ENCODE assay signal across 9 cellular contexts in the genomic region with DNA sequence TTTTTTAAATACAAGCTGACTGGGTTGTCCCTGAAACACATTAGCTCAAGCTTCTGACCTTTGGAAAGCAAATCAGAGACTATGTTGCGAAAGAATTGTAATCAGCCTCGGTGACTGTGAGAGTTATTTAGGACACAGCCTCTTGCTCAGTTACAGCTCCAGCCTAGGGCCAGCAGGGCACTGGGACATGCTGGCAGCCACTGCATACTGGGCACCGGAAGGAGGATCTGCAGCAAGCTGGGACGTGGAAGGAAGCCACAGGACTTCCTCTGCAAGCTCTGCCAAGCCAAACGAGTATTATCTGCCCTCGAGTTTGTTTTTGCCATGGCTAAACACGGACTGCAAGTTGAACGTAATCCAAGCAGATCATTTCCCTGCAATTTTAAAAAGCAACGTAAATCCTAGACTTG. TPM values are rescaled to one million over a fixed set of nuclear protein-coding genes. Genes with fewer than 3 reads are reported as not detected.
DNase-seq lines count a peak whose midpoint lies in the region; ATAC-seq lines count a peak whose summit lies in the region.
"Had no signal": no experiment of that assay in that cellular context is flagged by ENCODE, and none has a peak within 500 bp of the region (broad histone marks: within the 10 kb centered on the region; RNA-seq: fewer than 3 reads in every experiment).

No MANE protein-coding gene starts in this region.

- no peaks in the 10 kb centered on the region for H3K27me3 ChIP-seq in adipocyte (replicated peaks; ENCODE audit: control insufficient read depth, insufficient read depth, low read length)

- no peaks in the 10 kb centered on the region for H3K9me3 ChIP-seq in adipocyte (ENCODE audit: control insufficient read depth, low read length)

- H3K4me3 ChIP-seq in adipocyte (ENCODE audit: low read length), result peak overlapping the region; percentile 68

- peak overlapping the region; percentile 81 for H3K9ac ChIP-seq in adipocyte (ENCODE audit: low read length)

- DNase-seq in DMS79 treated with DMSO at 0.1 percent for 48 hours (lab: John Stamatoyannopoulos, UW) (peak; percentile 16), DMS79 (lab: John Stamatoyannopoulos, UW) (no peak), NCI-H2196 treated with DMSO at 0.1 percent for 48 hours (lab: John Stamatoyannopoulos, UW; ENCODE audit: unreplicated experiment) (peak; percentile 89), adipocyte (ENCODE audit: low read depth) (peak; percentile 91), cardiac septum (ENCODE audit: low spot score) (peak; percentile 89), renal cortical epithelial cell (ENCODE audit: low read depth) (peak; percentile 87)
- DNase-seq: activated B cell treated with CpG ODN at 0.5 μM for 24 hours had no signal

- H3K36me3 ChIP-seq in adipocyte (ENCODE audit: control insufficient read depth, insufficient read depth, low read length, severe bottlenecking), result no peaks in the 10 kb centered on the region

- H3K4me1 ChIP-seq in adipocyte (ENCODE audit: control insufficient read depth, insufficient read depth, low read length), result peaks cover 38% of the 10 kb centered on the region

- no peak for ATAC-seq in GM21360 (IDR thresholded peaks at IDR 0.05; ENCODE audit: unreplicated experiment)
- ATAC-seq in HG02610 (IDR thresholded peaks at IDR 0.05; ENCODE audit: unreplicated experiment), result no peak

- intact Hi-C loops in cardiac septum (cut with DNase I), result loop anchor here (1.0 to 5.0 kb wide), 3 partner anchors 30 to 64 kb away; a partner anchor contains a TSS

RNA-seq across cellular contexts. Expression of a gene that starts 24.4 kb away (rescaled TPM):
- total RNA-seq in cardiac septum, result 122 TPM
- 240 and 286 TPM in 2 replicates for total RNA-seq in renal cortical epithelial cell

RNA-seq across cellular contexts. Expression of a gene that starts 41.3 kb away (rescaled TPM):
- total RNA-seq in cardiac septum (458 TPM), renal cortical epithelial cell (276 and 290 TPM in 2 replicates)

RNA-seq across cellular contexts. Expression of a gene that starts 53.7 kb away (rescaled TPM):
- total RNA-seq in cardiac septum (32.9 TPM), renal cortical epithelial cell (29.5 and 32.9 TPM in 2 replicates)
